In genomic region chr1:18643154-18644012, GRCh38 we compare ENCODE assay signal across 10 cellular contexts. TPM values are rescaled to one million over a fixed set of nuclear protein-coding genes. Genes with fewer than 3 reads are reported as not detected.
A peak's percentile ranks its signal among the peaks of the same experiment; 100 is the strongest.
DNase-seq lines count a peak whose midpoint lies in the region; ATAC-seq and FAIRE-seq lines count a peak whose summit lies in the region.
"Had no signal": no experiment of that assay in that cellular context is flagged by ENCODE, and none has a peak within 500 bp of the region (broad histone marks: within the 10 kb centered on the region; RNA-seq: fewer than 3 reads in every experiment).

No MANE protein-coding gene starts in this region.

- peaks cover 28% of the 10 kb centered on the region for H3K4me1 Mint-ChIP-seq in activated naive CD4-positive, alpha-beta T cell treated with anti-CD3 and anti-CD28 coated beads, Interleukin-2, amount 10 ng/mL, durations not matched to agents 7 days and 5 days
- peaks cover 29% of the 10 kb centered on the region for H3K4me1 Mint-ChIP-seq in stimulated activated naive CD8-positive, alpha-beta T cell treated with anti-CD3 and anti-CD28 coated beads, Interleukin-15, Interleukin-2, amounts not matched to agents 100 ng/mL and 50 ng/mL, for 24 hours (ENCODE audit: low read depth)

- H3K36me3 Mint-ChIP-seq in activated naive CD4-positive, alpha-beta T cell treated with anti-CD3 and anti-CD28 coated beads, Interleukin-2, amount 10 ng/mL, durations not matched to agents 7 days and 5 days, result peaks cover 3% of the 10 kb centered on the region
- H3K36me3 Mint-ChIP-seq in stimulated activated naive CD8-positive, alpha-beta T cell treated with anti-CD3 and anti-CD28 coated beads, Interleukin-15, Interleukin-2, amounts not matched to agents 100 ng/mL and 50 ng/mL, for 24 hours (ENCODE audit: low read depth), result no peaks in the 10 kb centered on the region

- CTCF ChIA-PET in activated naive CD4-positive, alpha-beta T cell treated with anti-CD3 and anti-CD28 coated beads, Interleukin-2, amount 10 ng/mL, durations not matched to agents 7 days and 5 days (lab: Charles Lee), result no interaction called here

- peaks cover 100% of the 10 kb centered on the region for H3K27me3 Mint-ChIP-seq in activated naive CD4-positive, alpha-beta T cell treated with anti-CD3 and anti-CD28 coated beads, Interleukin-2, amount 10 ng/mL, durations not matched to agents 7 days and 5 days
- peaks cover 82% of the 10 kb centered on the region for H3K27me3 Mint-ChIP-seq in stimulated activated naive CD8-positive, alpha-beta T cell treated with anti-CD3 and anti-CD28 coated beads, Interleukin-15, Interleukin-2, amounts not matched to agents 100 ng/mL and 50 ng/mL, for 24 hours

- H3K9me3 Mint-ChIP-seq in activated naive CD4-positive, alpha-beta T cell treated with anti-CD3 and anti-CD28 coated beads, Interleukin-2, amount 10 ng/mL, durations not matched to agents 7 days and 5 days, result no peaks in the 10 kb centered on the region
- no peaks in the 10 kb centered on the region for H3K9me3 Mint-ChIP-seq in stimulated activated naive CD8-positive, alpha-beta T cell treated with anti-CD3 and anti-CD28 coated beads, Interleukin-15, Interleukin-2, amounts not matched to agents 100 ng/mL and 50 ng/mL, for 24 hours

- peak overlapping the region; percentile 46 for H3K4me3 ChIP-seq in iPS-18c (ENCODE audit: insufficient read depth, low read depth, low read length)
- H3K4me3 ChIP-seq: ovary had no signal

- H3K9me3 ChIP-seq in iPS-18c (ENCODE audit: control insufficient read depth, insufficient read depth, low read length), result peaks cover 5% of the 10 kb centered on the region
- H3K9me3 ChIP-seq: ovary had no signal

- H3K27ac Mint-ChIP-seq in activated naive CD4-positive, alpha-beta T cell treated with anti-CD3 and anti-CD28 coated beads, Interleukin-2, amount 10 ng/mL, durations not matched to agents 7 days and 5 days, result peak overlapping the region; percentile 65
- H3K27ac Mint-ChIP-seq in stimulated activated naive CD8-positive, alpha-beta T cell treated with anti-CD3 and anti-CD28 coated beads, Interleukin-15, Interleukin-2, amounts not matched to agents 100 ng/mL and 50 ng/mL, for 24 hours, result no peak overlapping the region

- ATAC-seq in GM18873 (IDR thresholded peaks at IDR 0.05; ENCODE audit: low FRiP score, unreplicated experiment), result no peak

- peak; percentile 32 for DNase-seq in activated naive CD4-positive, alpha-beta T cell treated with anti-CD3 and anti-CD28 coated beads, Interleukin-2, amount 10 ng/mL, durations not matched to agents 7 days and 5 days
- DNase-seq in activated naive CD4-positive, alpha-beta T cell (lab: John Stamatoyannopoulos, UW), result no peak
- DNase-seq in RPMI7951 (ENCODE audit: low read depth) (peak; percentile 4), GM19239 (ENCODE audit: insufficient read length, low spot score) (no peak)
- DNase-seq in central memory CD4-positive, alpha-beta T cell, result no peak
- DNase-seq: ovary had no signal

- FAIRE-seq in GM19239 (lab: Jason Lieb, UNC), result no peak

- peak overlapping the region; percentile 16 for H3K4me3 Mint-ChIP-seq in activated naive CD4-positive, alpha-beta T cell treated with anti-CD3 and anti-CD28 coated beads, Interleukin-2, amount 10 ng/mL, durations not matched to agents 7 days and 5 days
- H3K4me3 Mint-ChIP-seq in stimulated activated naive CD8-positive, alpha-beta T cell treated with anti-CD3 and anti-CD28 coated beads, Interleukin-15, Interleukin-2, amounts not matched to agents 100 ng/mL and 50 ng/mL, for 24 hours, result peak overlapping the region; percentile 45

RNA-seq across cellular contexts. Expression of gene PAX7, which starts 12.7 kb away (rescaled TPM):
- not detected in 2 replicates for total RNA-seq in RPMI7951 (2014; rRNA removed; shearing (Covaris generic))
- total RNA-seq: cardiac septum, ovary had no signal

Comparison
In these comparisons a context has a peak if more than half of its experiments do, and no peak if none do; other contexts are left out.
1. DNase-seq: peak in activated naive CD4-positive, alpha-beta T cell treated with anti-CD3 and anti-CD28 coated beads, Interleukin-2, amount 10 ng/mL, durations not matched to agents 7 days and 5 days (single experiment) and RPMI7951 (single experiment); none in activated naive CD4-positive, alpha-beta T cell (0 of 4), central memory CD4-positive, alpha-beta T cell (single experiment) and GM19239 (single experiment).